ENCODE assay signal across 8 cellular contexts in the genomic region with DNA sequence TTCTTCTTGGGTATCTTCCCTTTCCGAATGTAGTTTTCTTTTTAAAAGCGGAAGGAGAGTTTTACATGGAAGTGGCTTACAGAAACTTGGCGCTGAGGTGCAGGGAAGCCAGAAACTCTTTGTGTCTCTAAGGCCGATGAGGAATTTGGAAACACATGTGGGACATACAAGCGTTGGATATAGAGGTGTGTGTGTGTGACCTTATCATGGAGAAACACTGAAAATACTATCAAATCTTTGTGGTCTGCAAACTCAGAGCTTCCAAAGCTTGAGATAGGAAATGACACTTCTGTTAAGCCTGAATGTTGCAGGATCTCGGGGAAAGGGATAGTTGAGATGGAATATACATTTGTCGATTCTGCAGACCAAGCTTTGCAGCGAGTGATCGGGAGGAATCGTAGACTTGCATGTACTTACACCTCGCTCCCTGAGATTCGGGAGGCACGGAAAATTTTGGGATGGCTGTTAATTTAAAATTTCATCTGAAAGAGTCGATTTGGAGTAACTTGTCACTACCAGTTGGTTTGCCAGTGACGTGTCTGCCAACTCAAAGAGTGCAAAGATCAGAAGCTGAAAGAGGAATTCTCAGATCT. TPM values are rescaled to one million over a fixed set of nuclear protein-coding genes. Genes with fewer than 3 reads are reported as not detected.
A peak's percentile ranks its signal among the peaks of the same experiment; 100 is the strongest.
DNase-seq lines count a peak whose midpoint lies in the region; ATAC-seq and TF ChIP-seq lines count a peak whose summit lies in the region.

No MANE protein-coding gene starts in this region.

- peak overlapping the region; percentile 83 to 97 (median 94) for H3K27ac Mint-ChIP-seq in brain

- DNase-seq in heart right ventricle (no peak), left cardiac atrium (no peak), NCI-H748 (lab: John Stamatoyannopoulos, UW; ENCODE audit: unreplicated experiment) (peak; percentile 73), AG20443 (ENCODE audit: low spot score) (no peak)

- H3K4me3 Mint-ChIP-seq in brain: peak overlapping the region; percentile 92 to 99 (median 94)

- peaks cover 50% of the 10 kb centered on the region for H3K4me1 Mint-ChIP-seq in brain

- H3K27ac ChIP-seq in heart right ventricle (peak overlapping the region; percentile 91 to 99 (median 98)), layer of hippocampus (ENCODE audit: low read depth, low read length) (peak overlapping the region; percentile 89), subcutaneous abdominal adipose tissue (ENCODE audit: low read depth, low read length) (peak overlapping the region; percentile 91)

- 0% methylated on average over 15 of the region's 15 CpGs for WGBS in heart right ventricle, 2 donors

- H3K9ac ChIP-seq in subcutaneous abdominal adipose tissue (ENCODE audit: low read length in 5 of 5): peak overlapping the region; percentile 72 to 93 (median 89)

- H3K27me3 ChIP-seq in heart right ventricle (no peaks in the 10 kb centered on the region), layer of hippocampus (ENCODE audit: control insufficient read depth, insufficient read depth, low read length) (no peaks in the 10 kb centered on the region), subcutaneous abdominal adipose tissue (ENCODE audit: control insufficient read depth in 5 of 5, insufficient read depth in 4 of 5, low read length in 5 of 5) (no peaks in the 10 kb centered on the region)

- no peaks in the 10 kb centered on the region for H3K9me3 ChIP-seq in heart right ventricle
- no peaks in the 10 kb centered on the region for H3K9me3 ChIP-seq in subcutaneous abdominal adipose tissue (ENCODE audit: control insufficient read depth in 5 of 5, low read length in 5 of 5)

- H3K36me3 ChIP-seq in heart right ventricle (no peaks in the 10 kb centered on the region), subcutaneous abdominal adipose tissue (ENCODE audit: control insufficient read depth in 5 of 5, insufficient read depth in 5 of 5, low read length in 5 of 5) (no peaks in the 10 kb centered on the region)

- peaks cover 3% of the 10 kb centered on the region for H3K27me3 Mint-ChIP-seq in brain

- no peaks in the 10 kb centered on the region for H3K36me3 Mint-ChIP-seq in brain

- H3K4me1 ChIP-seq in heart right ventricle: peaks cover 0 to 76% (median 46%) of the 10 kb centered on the region in 9 donors
- peaks cover 5 to 51% (median 34%) of the 10 kb centered on the region in 5 donors for H3K4me1 ChIP-seq in subcutaneous abdominal adipose tissue (ENCODE audit: control insufficient read depth in 5 of 5, insufficient read depth in 5 of 5, low read length in 5 of 5)

- TF ChIP-seq CTCF in heart right ventricle (IDR thresholded peaks at IDR 0.05) (no peak), brain (conservative IDR thresholded peaks at IDR 0.05) (no peak)

- intact Hi-C loops in heart right ventricle (cut with DNase I): loop anchor here in 9 of 10 donors (5.0 to 10.0 kb wide), 7 partner anchors 65 to 245 kb away; a partner anchor contains a TSS
- intact Hi-C loops in left cardiac atrium (cut with DNase I): loop anchor here (5.0 to 10.0 kb wide), 2 partner anchors 113 to 115 kb away; a partner anchor contains a TSS

- H3K4me3 ChIP-seq in heart right ventricle: peak overlapping the region; percentile 77 to 95 (median 90)
- peak overlapping the region; percentile 78 to 95 (median 85) for H3K4me3 ChIP-seq in subcutaneous abdominal adipose tissue (ENCODE audit: low read depth in 1 of 5, low read length in 5 of 5)

- ATAC-seq in heart right ventricle (peak in 1 of 8 donors; percentile 2), left cardiac atrium (no peak), GM21526 (IDR thresholded peaks at IDR 0.05; ENCODE audit: low FRiP score, unreplicated experiment) (no peak)

- H3K9me3 Mint-ChIP-seq in brain: no peaks in the 10 kb centered on the region

RNA-seq across cellular contexts. Expression of a gene that starts 1.0 kb away (rescaled TPM):
- total RNA-seq in heart right ventricle: 10 to 100 TPM; 22.7 to 41.5 (median 28.4) TPM
- 10 to 100 TPM in 1 of 2 donors, 1 to 10 TPM in 1; 9.3 to 18.9 TPM for polyA plus RNA-seq in heart right ventricle
- 10 to 100 TPM; 38.5 to 39.7 TPM for total RNA-seq in left cardiac atrium
- polyA plus RNA-seq in brain (ENCODE audit: insufficient read depth, low read depth, low replicate concordance): 27.4 TPM
